In the genomic region with DNA sequence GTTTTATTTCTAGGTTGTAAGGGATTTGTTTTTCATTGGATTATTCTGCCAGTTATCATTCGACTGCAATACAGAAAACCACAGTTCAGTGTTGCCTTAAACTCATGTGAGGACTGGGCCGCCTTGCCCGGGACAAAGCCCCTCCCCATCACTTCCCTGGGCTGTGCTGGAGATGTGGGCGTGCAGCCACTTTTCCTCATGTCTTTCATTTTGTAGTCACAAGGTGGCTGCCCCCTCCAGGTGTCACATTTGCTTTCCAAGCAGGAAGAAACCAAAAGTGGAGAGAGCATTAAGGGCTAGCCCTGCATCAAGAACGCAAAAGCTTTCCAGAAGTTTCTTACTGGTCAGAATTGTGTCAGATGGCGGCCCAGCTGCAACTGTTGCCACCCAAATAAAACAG, we compare ENCODE assay signal across 31 cellular contexts.
"Had no signal": no experiment of that assay in that cellular context is flagged by ENCODE, and none has a peak within 500 bp of the region (broad histone marks: within the 10 kb centered on the region; RNA-seq: fewer than 3 reads in every experiment).

No MANE protein-coding gene starts in this region.

- H3K27ac Mint-ChIP-seq: activated CD4-positive, alpha-beta memory T cell treated with anti-CD3 and anti-CD28 coated beads for 36 hours; activated CD4-positive, alpha-beta T cell treated with anti-CD3 and anti-CD28 coated beads, Interleukin-2, amount 10 ng/mL, durations not matched to agents 24 days and 14 days; activated naive CD4-positive, alpha-beta T cell treated with anti-CD3 and anti-CD28 coated beads for 36 hours; activated naive CD8-positive, alpha-beta T cell treated with anti-CD3 and anti-CD28 coated beads, Interleukin-2, amount 10 ng/mL, durations not matched to agents 7 days and 5 days; activated T-helper 1 cell treated with anti-CD3 and anti-CD28 coated beads, Interleukin-12 subunit alpha, Interleukin-12 subunit beta, Interleukin-2, Interleukin-4 antibody, amounts not matched to agents 30 ng/mL and 10 ng/mL and 1 ng/mL, durations not matched to agents 14 hours and 24 hours and 36 hours; naive thymus-derived CD4-positive, alpha-beta T cell had no signal

- H3K4me3 ChIP-seq: coronary artery, dorsolateral prefrontal cortex, gastrocnemius medialis, hepatocyte, psoas muscle, smooth muscle cell, suprapubic skin, tibial artery, upper lobe of right lung had no signal

- H3K4me3 Mint-ChIP-seq: activated CD4-positive, alpha-beta memory T cell treated with anti-CD3 and anti-CD28 coated beads for 36 hours; activated CD4-positive, alpha-beta T cell treated with anti-CD3 and anti-CD28 coated beads, Interleukin-2, amount 10 ng/mL, durations not matched to agents 24 days and 14 days; activated naive CD4-positive, alpha-beta T cell treated with anti-CD3 and anti-CD28 coated beads for 36 hours; activated naive CD8-positive, alpha-beta T cell treated with anti-CD3 and anti-CD28 coated beads, Interleukin-2, amount 10 ng/mL, durations not matched to agents 7 days and 5 days; activated T-helper 1 cell treated with anti-CD3 and anti-CD28 coated beads, Interleukin-12 subunit alpha, Interleukin-12 subunit beta, Interleukin-2, Interleukin-4 antibody, amounts not matched to agents 30 ng/mL and 10 ng/mL and 1 ng/mL, durations not matched to agents 14 hours and 24 hours and 36 hours; immature natural killer cell; naive thymus-derived CD4-positive, alpha-beta T cell had no signal

- H3K27me3 ChIP-seq: brain microvascular endothelial cell, gastrocnemius medialis, hepatocyte, suprapubic skin, tibial artery, upper lobe of right lung had no signal

- H3K27me3 Mint-ChIP-seq: activated CD4-positive, alpha-beta memory T cell treated with anti-CD3 and anti-CD28 coated beads for 36 hours had no signal

- H3K4me1 Mint-ChIP-seq: activated CD4-positive, alpha-beta T cell treated with anti-CD3 and anti-CD28 coated beads, Interleukin-2, amount 10 ng/mL, durations not matched to agents 24 days and 14 days; activated naive CD8-positive, alpha-beta T cell treated with anti-CD3 and anti-CD28 coated beads, Interleukin-2, amount 10 ng/mL, durations not matched to agents 7 days and 5 days had no signal

- H3K36me3 Mint-ChIP-seq: activated CD4-positive, alpha-beta memory T cell treated with anti-CD3 and anti-CD28 coated beads for 36 hours had no signal

- H3K27ac ChIP-seq: brain microvascular endothelial cell, coronary artery, dorsolateral prefrontal cortex, gastrocnemius medialis, hepatocyte, parathyroid adenoma, psoas muscle, suprapubic skin, tibial artery, upper lobe of right lung, VCaP had no signal

- ATAC-seq: activated CD4-positive, CD25-positive, alpha-beta regulatory T cell treated with anti-CD3 and anti-CD28 coated beads, Interleukin-2, amount 50 U/mL, for 24 hours; gastrocnemius medialis; naive thymus-derived CD4-positive, alpha-beta T cell; psoas muscle; upper lobe of right lung had no signal

- H3K9ac ChIP-seq: parathyroid adenoma had no signal

- H3K4me1 ChIP-seq: gastrocnemius medialis, psoas muscle, suprapubic skin had no signal

- H3K36me3 ChIP-seq: brain microvascular endothelial cell, gastrocnemius medialis, suprapubic skin, tibial artery, upper lobe of right lung had no signal

- H3K4me2 ChIP-seq: hepatocyte, smooth muscle cell had no signal

- H3K9me3 Mint-ChIP-seq: activated naive CD4-positive, alpha-beta T cell treated with anti-CD3 and anti-CD28 coated beads for 36 hours; immature natural killer cell had no signal

- H3K9me3 ChIP-seq: gastrocnemius medialis, psoas muscle, suprapubic skin, tibial artery, upper lobe of right lung had no signal

- H2AFZ ChIP-seq: hepatocyte, parathyroid adenoma had no signal

- DNase-seq: activated CD4-positive, alpha-beta memory T cell treated with anti-CD3 and anti-CD28 coated beads for 36 hours; activated CD4-positive, alpha-beta T cell treated with anti-CD3 and anti-CD28 coated beads, Interleukin-2, amount 10 ng/mL, durations not matched to agents 24 days and 14 days; activated CD8-positive, alpha-beta memory T cell treated with anti-CD3 and anti-CD28 coated beads, Interleukin-2, amount 50 U/mL, for 4 hours; activated effector memory CD4-positive, alpha-beta T cell treated with anti-CD3 and anti-CD28 coated beads, Interleukin-2, amount 50 U/mL, for 16 hours; activated naive CD4-positive, alpha-beta T cell treated with anti-CD3 and anti-CD28 coated beads for 36 hours; activated naive CD8-positive, alpha-beta T cell treated with anti-CD3 and anti-CD28 coated beads, Interleukin-2, amount 10 ng/mL, durations not matched to agents 7 days and 5 days; activated T-cell treated with anti-CD3 and anti-CD28 coated beads, Interleukin-2, amount 50 U/mL, for 1 hour; brain microvascular endothelial cell; dorsolateral prefrontal cortex; effector memory CD4-positive, alpha-beta T cell; gastrocnemius medialis; glutamatergic neuron; immature natural killer cell; kidney; midbrain; naive thymus-derived CD4-positive, alpha-beta T cell; nucleus accumbens; psoas muscle; stimulated activated CD4-positive, alpha-beta T cell treated with anti-CD3 and anti-CD28 coated beads, Interleukin-15, amount 100 ng/mL, for 24 hours; stimulated activated CD4-positive, alpha-beta T cell treated with anti-CD3 and anti-CD28 coated beads, Interleukin-2, amount 100 ng/mL, for 24 hours; stimulated activated naive CD4-positive, alpha-beta T cell; tibial artery; upper lobe of right lung had no signal

- H3K79me2 ChIP-seq: hepatocyte, parathyroid adenoma had no signal
